Comparison of ENCODE assay signal across 1 cellular context in the genomic region with DNA sequence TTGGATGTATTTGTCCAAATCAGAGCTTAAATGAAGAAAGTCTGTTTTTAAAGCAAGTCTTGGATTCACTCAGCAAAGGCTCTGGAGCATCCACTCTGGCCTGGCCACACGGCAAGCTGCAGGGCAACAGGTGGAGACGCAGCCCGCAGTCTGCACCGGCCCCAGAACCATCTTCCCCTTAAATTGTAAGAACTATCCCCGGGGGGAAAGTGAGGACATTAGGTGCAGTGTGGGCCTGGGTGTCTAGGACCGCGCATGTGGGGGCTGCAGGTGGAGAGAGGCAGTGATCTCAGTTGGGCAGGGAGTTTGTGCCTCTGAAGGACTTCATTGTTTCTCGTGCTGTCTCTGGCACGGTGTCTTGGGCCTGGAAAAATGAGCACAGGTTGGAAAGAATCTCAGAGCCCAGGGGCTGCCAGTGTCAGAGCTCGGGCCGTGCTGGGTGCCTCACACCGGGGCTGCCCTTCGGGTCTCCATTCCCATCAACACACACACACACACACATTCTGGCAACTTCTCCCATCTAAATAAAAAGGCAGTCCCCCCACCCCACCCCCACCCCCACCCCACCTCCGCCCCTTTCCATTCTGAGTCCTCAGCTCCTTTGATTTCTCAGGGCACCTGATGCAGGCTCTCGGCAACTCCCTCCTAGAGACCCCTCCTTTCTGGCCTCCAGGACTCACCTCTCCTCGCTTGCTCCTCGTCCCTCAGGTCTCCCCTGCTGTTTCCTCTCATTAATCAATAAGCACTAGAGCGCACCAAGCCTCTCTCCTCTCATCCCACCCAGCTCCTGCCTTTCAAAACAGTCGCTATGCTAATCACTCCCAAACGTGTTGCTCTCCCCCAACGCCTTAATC.
TF ChIP-seq lines count a peak whose summit lies in the region.

No MANE protein-coding gene starts in this region.

TF ChIP-seq in SK-N-SH, 30 proteins besides CTCF, POLR2A, EP300 and RAD21 (continued from another document):
- TF ChIP-seq MXI1 (IDR thresholded peaks at IDR 0.05; ENCODE audit: low read depth, low read length) (no peak), RCOR1 (IDR thresholded peaks at IDR 0.05; ENCODE audit: low read length) (no peak), FOSL2 (IDR thresholded peaks at IDR 0.05; ENCODE audit: borderline replicate concordance, low read depth) (no peak), JUND (IDR thresholded peaks at IDR 0.05) (no peak), POLR2AphosphoS5 (IDR thresholded peaks at IDR 0.05; ENCODE audit: low read depth, low read length) (no peak), GATA2 (CRISPR knock-in tag; IDR thresholded peaks at IDR 0.05) (no peak), SIN3A (IDR thresholded peaks at IDR 0.05; ENCODE audit: borderline replicate concordance, low read depth, low read length) (no peak), CHD2 (IDR thresholded peaks at IDR 0.05; ENCODE audit: low read length, partially characterized antibody) (no peak), ELF1 (IDR thresholded peaks at IDR 0.05) (no peak), NFIC (IDR thresholded peaks at IDR 0.05; ENCODE audit: borderline replicate concordance) (no peak), RXRA (IDR thresholded peaks at IDR 0.05; ENCODE audit: borderline replicate concordance, low read depth) (no peak), GABPA (IDR thresholded peaks at IDR 0.05; ENCODE audit: low read depth) (no peak), MEF2A (IDR thresholded peaks at IDR 0.05; ENCODE audit: borderline replicate concordance, low read depth) (no peak), EZH2phosphoT487 (IDR thresholded peaks at IDR 0.05; ENCODE audit: borderline replicate concordance, low read depth) (no peak)
- TF ChIP-seq, protein P1, sequence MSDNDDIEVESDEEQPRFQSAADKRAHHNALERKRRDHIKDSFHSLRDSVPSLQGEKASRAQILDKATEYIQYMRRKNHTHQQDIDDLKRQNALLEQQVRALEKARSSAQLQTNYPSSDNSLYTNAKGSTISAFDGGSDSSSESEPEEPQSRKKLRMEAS (IDR thresholded peaks at IDR 0.05; ENCODE audit: low read depth) = no peak
- TF ChIP-seq, protein P2, sequence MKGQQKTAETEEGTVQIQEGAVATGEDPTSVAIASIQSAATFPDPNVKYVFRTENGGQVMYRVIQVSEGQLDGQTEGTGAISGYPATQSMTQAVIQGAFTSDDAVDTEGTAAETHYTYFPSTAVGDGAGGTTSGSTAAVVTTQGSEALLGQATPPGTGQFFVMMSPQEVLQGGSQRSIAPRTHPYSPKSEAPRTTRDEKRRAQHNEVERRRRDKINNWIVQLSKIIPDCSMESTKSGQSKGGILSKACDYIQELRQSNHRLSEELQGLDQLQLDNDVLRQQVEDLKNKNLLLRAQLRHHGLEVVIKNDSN (IDR thresholded peaks at IDR 0.05; ENCODE audit: borderline replicate concordance, low read depth) = no peak
- TF ChIP-seq, protein P3, sequence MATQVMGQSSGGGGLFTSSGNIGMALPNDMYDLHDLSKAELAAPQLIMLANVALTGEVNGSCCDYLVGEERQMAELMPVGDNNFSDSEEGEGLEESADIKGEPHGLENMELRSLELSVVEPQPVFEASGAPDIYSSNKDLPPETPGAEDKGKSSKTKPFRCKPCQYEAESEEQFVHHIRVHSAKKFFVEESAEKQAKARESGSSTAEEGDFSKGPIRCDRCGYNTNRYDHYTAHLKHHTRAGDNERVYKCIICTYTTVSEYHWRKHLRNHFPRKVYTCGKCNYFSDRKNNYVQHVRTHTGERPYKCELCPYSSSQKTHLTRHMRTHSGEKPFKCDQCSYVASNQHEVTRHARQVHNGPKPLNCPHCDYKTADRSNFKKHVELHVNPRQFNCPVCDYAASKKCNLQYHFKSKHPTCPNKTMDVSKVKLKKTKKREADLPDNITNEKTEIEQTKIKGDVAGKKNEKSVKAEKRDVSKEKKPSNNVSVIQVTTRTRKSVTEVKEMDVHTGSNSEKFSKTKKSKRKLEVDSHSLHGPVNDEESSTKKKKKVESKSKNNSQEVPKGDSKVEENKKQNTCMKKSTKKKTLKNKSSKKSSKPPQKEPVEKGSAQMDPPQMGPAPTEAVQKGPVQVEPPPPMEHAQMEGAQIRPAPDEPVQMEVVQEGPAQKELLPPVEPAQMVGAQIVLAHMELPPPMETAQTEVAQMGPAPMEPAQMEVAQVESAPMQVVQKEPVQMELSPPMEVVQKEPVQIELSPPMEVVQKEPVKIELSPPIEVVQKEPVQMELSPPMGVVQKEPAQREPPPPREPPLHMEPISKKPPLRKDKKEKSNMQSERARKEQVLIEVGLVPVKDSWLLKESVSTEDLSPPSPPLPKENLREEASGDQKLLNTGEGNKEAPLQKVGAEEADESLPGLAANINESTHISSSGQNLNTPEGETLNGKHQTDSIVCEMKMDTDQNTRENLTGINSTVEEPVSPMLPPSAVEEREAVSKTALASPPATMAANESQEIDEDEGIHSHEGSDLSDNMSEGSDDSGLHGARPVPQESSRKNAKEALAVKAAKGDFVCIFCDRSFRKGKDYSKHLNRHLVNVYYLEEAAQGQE (IDR thresholded peaks at IDR 0.05; ENCODE audit: low read depth, low read length) = no peak
TF ChIP-seq in SK-N-SH: peak in this region for 0.
